ENCODE assay signal across 8 cellular contexts in genomic region chr3:146161725-146162047, GRCh38. TPM values are rescaled to one million over a fixed set of nuclear protein-coding genes. Genes with fewer than 3 reads are reported as not detected.
DNase-seq lines count a peak whose midpoint lies in the region; ATAC-seq and TF ChIP-seq lines count a peak whose summit lies in the region.

No MANE protein-coding gene starts in this region.

- H3K27ac ChIP-seq in A673 (ENCODE audit: low read depth, low read length, poor library complexity, severe bottlenecking) (peak overlapping the region; percentile 85), brain microvascular endothelial cell (peak overlapping the region; percentile 80), thoracic aorta (peak overlapping the region; percentile 98 to 99), foreskin keratinocyte (no peak overlapping the region)

- H3K27me3 ChIP-seq in A673 (replicated peaks; ENCODE audit: insufficient read depth, low read depth, low read length, poor library complexity): no peaks in the 10 kb centered on the region
- H3K27me3 ChIP-seq in brain microvascular endothelial cell (replicated peaks): no peaks in the 10 kb centered on the region
- no peaks in the 10 kb centered on the region for H3K27me3 ChIP-seq in thoracic aorta (replicated peaks; ENCODE audit: insufficient read depth)
- no peaks in the 10 kb centered on the region for H3K27me3 ChIP-seq in foreskin keratinocyte

- H3K36me3 ChIP-seq in A673 (ENCODE audit: insufficient read depth, low read length, poor library complexity, severe bottlenecking) (no peaks in the 10 kb centered on the region), brain microvascular endothelial cell (replicated peaks) (no peaks in the 10 kb centered on the region), thoracic aorta (no peaks in the 10 kb centered on the region)

- CTCF ChIA-PET in A673 (lab: Charles Lee): interaction anchor here (2.2 kb wide), 1 partner anchor 96 kb away, joined by 14 read pairs; no protein-coding TSS in a partner anchor

- POLR2A ChIA-PET in A673 (lab: Charles Lee; ENCODE audit: low non-redundant PET): no interaction called here

- H3K4me1 ChIP-seq in A673 (ENCODE audit: insufficient read depth, low read length, poor library complexity, severe bottlenecking): peaks cover 26% of the 10 kb centered on the region
- H3K4me1 ChIP-seq in thoracic aorta (ENCODE audit: control insufficient read depth in 1 of 2, low read depth in 2 of 2): peaks cover 31 to 66% of the 10 kb centered on the region in 2 donors
- H3K4me1 ChIP-seq in foreskin keratinocyte: peaks cover 26% of the 10 kb centered on the region

- peak overlapping the region; percentile 82 for H3K4me3 ChIP-seq in A673 (ENCODE audit: low read depth, low read length, poor library complexity, severe bottlenecking)
- peak overlapping the region; percentile 95 for H3K4me3 ChIP-seq in brain microvascular endothelial cell (ENCODE audit: low read depth, low read length)
- peak overlapping the region; percentile 85 for H3K4me3 ChIP-seq in thoracic aorta

- H3K9me3 ChIP-seq in A673 (ENCODE audit: low read depth, low read length, poor library complexity, severe bottlenecking) (no peaks in the 10 kb centered on the region), thoracic aorta (no peaks in the 10 kb centered on the region)

- intact Hi-C loops in A673 (cut with micrococcal nuclease; ENCODE audit: unreplicated experiment): no loop called here

- TF ChIP-seq CTCF in A673 (conservative IDR thresholded peaks at IDR 0.05; ENCODE audit: low read depth, low read length) (no peak), brain microvascular endothelial cell (IDR thresholded peaks at IDR 0.05; ENCODE audit: low read depth, low read length, missing control alignments) (no peak), thoracic aorta (IDR thresholded peaks at IDR 0.05) (no peak), foreskin keratinocyte (conservative IDR thresholded peaks at IDR 0.05) (no peak)

- in situ Hi-C loops in brain microvascular endothelial cell (cut with HindIII; ENCODE audit: low pct_ligation_motif_present, low sequenced_read_pairs): no loop called here

- no TSS peak for BruUV-seq in A673 (replicated peaks; lab: Mats Ljungman, UMichigan)

- peak; percentile 20 for ATAC-seq in left lobe of liver
- ATAC-seq in thoracic aorta (ENCODE audit: insufficient number of reproducible peaks, low FRiP score, low read depth): peak; percentile 8
- ATAC-seq in foreskin keratinocyte: no peak
- no peak for ATAC-seq in HG03457 (IDR thresholded peaks at IDR 0.05; ENCODE audit: unreplicated experiment)

- DNase-seq in A673 (ENCODE audit: low spot score) (no peak), HCEC 1CT (peak; percentile 72), brain microvascular endothelial cell (peak; percentile 42), left lobe of liver (ENCODE audit: low spot score) (peak; percentile 55), thoracic aorta (ENCODE audit: low spot score) (no peak), SKM-1 (lab: John Stamatoyannopoulos, UW; ENCODE audit: unreplicated experiment) (no peak), foreskin keratinocyte (no peak)

RNA-seq across cellular contexts. Expression of gene PLOD2, which starts 0.7 kb away (rescaled TPM):
- 34.6 and 35.2 TPM in 2 replicates for total RNA-seq in A673 (2021)
- 25.7 TPM for total RNA-seq in left lobe of liver
- 10 to 100 TPM; 42.8 to 92.6 TPM for total RNA-seq in thoracic aorta
- total RNA-seq in foreskin keratinocyte: 13.5 and 22.9 TPM in 2 replicates
- polyA plus RNA-seq in foreskin keratinocyte: 4.6 and 9.1 TPM in 2 replicates

Comparison
In these comparisons a context has a peak if more than half of its experiments do, and no peak if none do; other contexts are left out.
1. DNase-seq: peak in HCEC 1CT (single experiment), brain microvascular endothelial cell (single experiment) and left lobe of liver (single experiment); none in A673 (single experiment), thoracic aorta (single experiment), SKM-1 (single experiment) and foreskin keratinocyte (0 of 2).
2. ATAC-seq: peak in left lobe of liver (single experiment) and thoracic aorta (single experiment); none in foreskin keratinocyte (single experiment) and HG03457 (single experiment).
3. Peak in every context shown above with its lines, with median percentiles within 50 percentile points of each other: H3K4me3 ChIP-seq.